ENCODE assay signal across 1 cellular context in genomic region chr17:14622622-14623101, GRCh38.
TF ChIP-seq lines count a peak whose summit lies in the region.

No MANE protein-coding gene starts in this region.

TF ChIP-seq in HEK293, 187 proteins besides CTCF, POLR2A, EP300 and RAD21 (continued from another document):
- no peak for TF ChIP-seq ZNF768 (tag by site-specific recombination; IDR thresholded peaks at IDR 0.05)
- no peak for TF ChIP-seq ZNF16 (tag by site-specific recombination; IDR thresholded peaks at IDR 0.05; ENCODE audit: low read depth)
- TF ChIP-seq ZNF658 (tag by site-specific recombination; IDR thresholded peaks at IDR 0.05), result no peak
- TF ChIP-seq ZNF211 (tag by site-specific recombination; IDR thresholded peaks at IDR 0.05; ENCODE audit: low read depth), result no peak
- no peak for TF ChIP-seq ZNF621 (tag by site-specific recombination; IDR thresholded peaks at IDR 0.05)
- peak; percentile 65; the same call in 1 of the 2 replicates for TF ChIP-seq ZBTB49 (tag by site-specific recombination; IDR thresholded peaks at IDR 0.05; ENCODE audit: low read depth)
- TF ChIP-seq ZNF677 (tag by site-specific recombination; IDR thresholded peaks at IDR 0.05), result no peak
- TF ChIP-seq ZBTB6 (tag by site-specific recombination; IDR thresholded peaks at IDR 0.05), result no peak
- TF ChIP-seq ZNF146 (tag by site-specific recombination; IDR thresholded peaks at IDR 0.05), result peak; percentile 13; the same call in 1 of the 2 replicates
- TF ChIP-seq YY1 (tag by site-specific recombination; IDR thresholded peaks at IDR 0.05), result no peak; the same call in 1 of the 2 replicates
- TF ChIP-seq ZNF202 (tag by site-specific recombination; IDR thresholded peaks at IDR 0.05; ENCODE audit: borderline replicate concordance), result no peak
- TF ChIP-seq KLF17 (tag by site-specific recombination; IDR thresholded peaks at IDR 0.05), result peak; percentile 20; the same call in 1 of the 2 replicates
- no peak for TF ChIP-seq ZNF555 (tag by site-specific recombination; conservative IDR thresholded peaks at IDR 0.05)
- TF ChIP-seq ZNF221 (tag by site-specific recombination; IDR thresholded peaks at IDR 0.05; ENCODE audit: borderline replicate concordance), result no peak
- no peak for TF ChIP-seq ZNF26 (tag by site-specific recombination; IDR thresholded peaks at IDR 0.05)
- TF ChIP-seq ZNF704 (tag by site-specific recombination; IDR thresholded peaks at IDR 0.05), result no peak
- TF ChIP-seq INSM2 (tag by site-specific recombination; IDR thresholded peaks at IDR 0.05), result peak; percentile 96
- peak; percentile 35; the same call in 1 of the 2 replicates for TF ChIP-seq ZNF596 (tag by site-specific recombination; IDR thresholded peaks at IDR 0.05)
- TF ChIP-seq ZNF121 (tag by site-specific recombination; IDR thresholded peaks at IDR 0.05), result no peak
- peak; percentile 35; the same call in 1 of the 2 replicates for TF ChIP-seq ZNF518A (tag by site-specific recombination; conservative IDR thresholded peaks at IDR 0.05; ENCODE audit: low read depth)
- no peak; the same call in none of the 2 replicates for TF ChIP-seq ZNF639 (tag by site-specific recombination; IDR thresholded peaks at IDR 0.05)
- peak; percentile 95 for TF ChIP-seq ZNF580 (tag by site-specific recombination; IDR thresholded peaks at IDR 0.05)
- TF ChIP-seq ZNF549 (tag by site-specific recombination; IDR thresholded peaks at IDR 0.05), result no peak
- peak; percentile 19; the same call in 1 of the 2 replicates for TF ChIP-seq ZFHX2 (tag by site-specific recombination; conservative IDR thresholded peaks at IDR 0.05)
- TF ChIP-seq ZNF23 (tag by site-specific recombination; IDR thresholded peaks at IDR 0.05; ENCODE audit: borderline replicate concordance), result no peak
- peak; percentile 41; the same call in 1 of the 2 replicates for TF ChIP-seq KLF16 (tag by site-specific recombination; IDR thresholded peaks at IDR 0.05)
- TF ChIP-seq ZNF585B (tag by site-specific recombination; IDR thresholded peaks at IDR 0.05), result no peak
- 0 out of 2 replicates have a peak, but pooled peaks have one; percentile 43 for TF ChIP-seq ZNF2 (tag by site-specific recombination; IDR thresholded peaks at IDR 0.05)
- no peak for TF ChIP-seq ZNF280C (tag by site-specific recombination; IDR thresholded peaks at IDR 0.05)
TF ChIP-seq in HEK293: peak in this region for 78.
